ENCODE assay signal across 8 cellular contexts in the genomic region with DNA sequence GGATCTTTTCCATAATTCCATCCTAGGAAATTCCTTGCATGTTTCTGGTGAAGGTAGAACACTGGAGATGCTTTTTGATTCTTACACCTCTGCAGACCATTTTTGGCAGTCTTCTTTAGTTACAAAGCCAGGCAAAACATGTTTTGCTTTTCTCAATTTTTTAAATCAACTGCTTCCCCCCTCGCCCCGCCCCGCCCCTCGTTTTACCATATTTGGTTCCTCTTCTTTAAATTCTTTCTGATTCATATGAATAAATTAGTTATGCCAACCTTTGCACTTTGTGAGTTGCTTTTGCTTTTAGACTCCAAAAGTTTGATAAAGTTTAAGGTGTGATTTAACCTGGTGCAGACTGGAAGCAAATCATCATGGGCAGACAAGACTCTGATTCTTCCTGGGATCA.
DNase-seq lines count a peak whose midpoint lies in the region; ATAC-seq and FAIRE-seq lines count a peak whose summit lies in the region.

No MANE protein-coding gene starts in this region.

- H3K9me3 ChIP-seq in HUES64 (ENCODE audit: insufficient read depth, low read depth, low read length) (no peaks in the 10 kb centered on the region), iPS-18a (ENCODE audit: control insufficient read depth, low read depth, low read length) (no peaks in the 10 kb centered on the region)

- H3K9ac ChIP-seq in HUES64 (ENCODE audit: low read depth, low read length) (no peak overlapping the region), iPS-18a (ENCODE audit: low read length) (no peak overlapping the region)

- 88% methylated on average over 2 of the region's 4 CpGs for WGBS in HUES64

- no peak for FAIRE-seq in frontal cortex (lab: Jason Lieb, UNC)

- H3K4me1 ChIP-seq in HUES64 (ENCODE audit: insufficient read depth, low read length): peaks cover 25% of the 10 kb centered on the region
- H3K4me1 ChIP-seq in iPS-18a (ENCODE audit: control insufficient read depth, low read depth, low read length): peaks cover 23% of the 10 kb centered on the region

- H3K27me3 ChIP-seq in HUES64 (ENCODE audit: insufficient read depth, low read length) (no peaks in the 10 kb centered on the region; the same call in 1 of the 2 replicates), iPS-18a (ENCODE audit: control insufficient read depth, insufficient read depth, low read length) (no peaks in the 10 kb centered on the region)

- no peak overlapping the region; the same call in 1 of the 2 replicates for H3K27ac ChIP-seq in HUES64 (ENCODE audit: low read depth, low read length)
- H3K27ac ChIP-seq in iPS-18a (ENCODE audit: low read length): no peak overlapping the region

- peaks cover 4% of the 10 kb centered on the region; the same call in 1 of the 2 replicates for H3K36me3 ChIP-seq in HUES64 (ENCODE audit: insufficient read depth, low read length)
- no peaks in the 10 kb centered on the region for H3K36me3 ChIP-seq in iPS-18a (ENCODE audit: control insufficient read depth, low read depth, low read length)

- no peak for ATAC-seq in GM21367 (IDR thresholded peaks at IDR 0.05; ENCODE audit: unreplicated experiment)
- no peak for ATAC-seq in GM18909 (IDR thresholded peaks at IDR 0.05; ENCODE audit: poor library complexity, unreplicated experiment)

- H3K4me3 ChIP-seq in HUES64 (ENCODE audit: low read length) (peak overlapping the region; percentile 96), iPS-18a (ENCODE audit: low read length) (peak overlapping the region; percentile 67)

- DNase-seq in activated T-cell treated with anti-CD3 and anti-CD28 coated beads for 48 hours (ENCODE audit: low read depth) (peak; percentile 27), LoVo (ENCODE audit: low spot score) (no peak), frontal cortex (ENCODE audit: low spot score in 2 of 2) (no peak)
- DNase-seq in stimulated activated CD8-positive, alpha-beta memory T cell treated with anti-CD3 and anti-CD28 coated beads, Interleukin-4, amount 100 ng/mL, for 4 hours (ENCODE audit: low read depth in 2 of 2, low spot score in 1 of 2): peak; percentile 23 to 32

Comparison
In these comparisons a context has a peak if more than half of its experiments do, and no peak if none do; other contexts are left out.
1. DNase-seq: peak in activated T-cell treated with anti-CD3 and anti-CD28 coated beads for 48 hours (single experiment) and stimulated activated CD8-positive, alpha-beta memory T cell treated with anti-CD3 and anti-CD28 coated beads, Interleukin-4, amount 100 ng/mL, for 4 hours (2 of 2); none in LoVo (single experiment) and frontal cortex (0 of 2).